27 cellular contexts compared by ENCODE assay signal in the genomic region with DNA sequence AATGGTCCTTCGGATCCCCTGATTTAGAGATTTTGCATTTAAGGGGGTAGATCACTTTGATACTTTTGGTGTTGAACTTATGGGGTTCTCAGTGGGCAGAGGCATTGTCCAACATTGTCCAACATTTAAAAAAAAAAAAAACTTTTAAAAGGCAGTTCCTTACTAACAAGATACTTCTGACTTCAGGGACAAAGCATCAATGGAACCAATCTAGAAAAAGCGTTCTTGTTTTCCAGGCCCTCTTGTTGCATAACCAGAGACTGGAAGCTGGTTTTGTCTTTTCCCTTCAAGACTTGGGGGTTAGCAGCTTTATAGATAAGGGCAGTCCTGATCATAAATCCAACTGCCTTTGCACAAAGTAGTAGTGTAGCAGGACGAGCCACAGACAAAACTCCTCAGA.
"Had no signal": no experiment of that assay in that cellular context is flagged by ENCODE, and none has a peak within 500 bp of the region (broad histone marks: within the 10 kb centered on the region; RNA-seq: fewer than 3 reads in every experiment).

No MANE protein-coding gene starts in this region.

- H3K36me3 ChIP-seq: Peyer's patch, SJCRH30 had no signal

- H3K9me3 Mint-ChIP-seq: activated CD4-positive, alpha-beta T cell treated with anti-CD3 and anti-CD28 coated beads, Interleukin-2, amount 10 ng/mL, durations not matched to agents 24 days and 14 days; activated naive CD8-positive, alpha-beta T cell treated with anti-CD3 and anti-CD28 coated beads for 36 hours; activated T-cell treated with anti-CD3 and anti-CD28 coated beads, Interleukin-2, amount 50 U/mL, for 24 hours; activated T-helper 1 cell treated with anti-CD3 and anti-CD28 coated beads, Interleukin-12 subunit alpha, Interleukin-12 subunit beta, Interleukin-2, Interleukin-4 antibody, amounts not matched to agents 30 ng/mL and 10 ng/mL and 1 ng/mL, durations not matched to agents 14 hours and 24 hours and 36 hours; T-helper 2 cell treated with Interferon-gamma antibody and Interleukin-4, amounts not matched to agents 5 μg/mL and 100 μg/mL, for 36 hours had no signal

- H3K4me3 Mint-ChIP-seq: activated B cell treated with CpG ODN at 0.5 μM for 24 hours; activated CD4-positive, alpha-beta T cell treated with anti-CD3 and anti-CD28 coated beads, Interleukin-2, amount 10 ng/mL, durations not matched to agents 24 days and 14 days; activated CD8-positive, alpha-beta memory T cell treated with anti-CD3 and anti-CD28 coated beads, Interleukin-2, amount 10 ng/mL, durations not matched to agents 7 days and 5 days; activated naive CD4-positive, alpha-beta T cell treated with anti-CD3 and anti-CD28 coated beads, Interleukin-2, amount 10 ng/mL, durations not matched to agents 7 days and 5 days; activated naive CD8-positive, alpha-beta T cell treated with anti-CD3 and anti-CD28 coated beads for 36 hours; activated T-cell treated with anti-CD3 and anti-CD28 coated beads, Interleukin-2, amount 50 U/mL, for 24 hours; activated T-helper 1 cell treated with anti-CD3 and anti-CD28 coated beads, Interleukin-12 subunit alpha, Interleukin-12 subunit beta, Interleukin-2, Interleukin-4 antibody, amounts not matched to agents 30 ng/mL and 10 ng/mL and 1 ng/mL, durations not matched to agents 14 hours and 24 hours and 36 hours; T-helper 2 cell treated with Interferon-gamma antibody and Interleukin-4, amounts not matched to agents 5 μg/mL and 100 μg/mL, for 36 hours had no signal

- H3K4me3 ChIP-seq: Peyer's patch, SJCRH30 had no signal

- H3K27me3 ChIP-seq: Peyer's patch, SJCRH30 had no signal

- H3K4me2 ChIP-seq: KMS-11, SK-N-SH had no signal

- DNase-seq: activated B cell treated with CpG ODN at 0.5 μM for 24 hours; activated CD4-positive, alpha-beta T cell treated with anti-CD3 and anti-CD28 coated beads for 1 hour; activated CD4-positive, alpha-beta T cell treated with anti-CD3 and anti-CD28 coated beads, Interleukin-2, amount 10 ng/mL, durations not matched to agents 24 days and 14 days; activated CD4-positive, alpha-beta T cell treated with anti-CD3 and anti-CD28 coated beads, Interleukin-2, amount 50 U/mL, for 48 hours; activated CD8-positive, alpha-beta memory T cell treated with anti-CD3 and anti-CD28 coated beads, Interleukin-2, amount 10 ng/mL, durations not matched to agents 7 days and 5 days; activated gamma-delta T cell; activated naive CD4-positive, alpha-beta T cell treated with anti-CD3 and anti-CD28 coated beads, Interleukin-2, amount 10 ng/mL, durations not matched to agents 7 days and 5 days; activated naive CD8-positive, alpha-beta T cell treated with anti-CD3 and anti-CD28 coated beads for 36 hours; activated T-cell treated with anti-CD3 and anti-CD28 coated beads, Interleukin-2, amount 50 U/mL, for 24 hours; anterior cingulate cortex; cerebellar nuclear complex; NCI-H1092; NCI-H1417; NCI-H1930; NCI-H2171; NCI-H226; NCI-H526; NCI-H774; Peyer's patch; Right ventricle myocardium superior; SJCRH30; SK-N-SH; T-helper 1 cell had no signal

- H3K4me1 Mint-ChIP-seq: activated B cell treated with CpG ODN at 0.5 μM for 24 hours; activated CD8-positive, alpha-beta memory T cell treated with anti-CD3 and anti-CD28 coated beads, Interleukin-2, amount 10 ng/mL, durations not matched to agents 7 days and 5 days; activated naive CD4-positive, alpha-beta T cell treated with anti-CD3 and anti-CD28 coated beads, Interleukin-2, amount 10 ng/mL, durations not matched to agents 7 days and 5 days had no signal

- H3K27ac ChIP-seq: KMS-11, Peyer's patch, RWPE1, SJCRH30 had no signal

- H3K9me2 ChIP-seq: SK-N-SH had no signal

- H3K4me1 ChIP-seq: Peyer's patch, SJCRH30 had no signal

- ATAC-seq: activated CD8-positive, alpha-beta memory T cell treated with anti-CD3 and anti-CD28 coated beads, Interleukin-2, amount 10 ng/mL, durations not matched to agents 7 days and 5 days had no signal

- H3K27ac Mint-ChIP-seq: activated B cell treated with CpG ODN at 0.5 μM for 24 hours; activated CD4-positive, alpha-beta T cell treated with anti-CD3 and anti-CD28 coated beads, Interleukin-2, amount 10 ng/mL, durations not matched to agents 24 days and 14 days; activated CD8-positive, alpha-beta memory T cell treated with anti-CD3 and anti-CD28 coated beads, Interleukin-2, amount 10 ng/mL, durations not matched to agents 7 days and 5 days; activated naive CD4-positive, alpha-beta T cell treated with anti-CD3 and anti-CD28 coated beads, Interleukin-2, amount 10 ng/mL, durations not matched to agents 7 days and 5 days; activated naive CD8-positive, alpha-beta T cell treated with anti-CD3 and anti-CD28 coated beads for 36 hours; activated T-cell treated with anti-CD3 and anti-CD28 coated beads, Interleukin-2, amount 50 U/mL, for 24 hours; activated T-helper 1 cell treated with anti-CD3 and anti-CD28 coated beads, Interleukin-12 subunit alpha, Interleukin-12 subunit beta, Interleukin-2, Interleukin-4 antibody, amounts not matched to agents 30 ng/mL and 10 ng/mL and 1 ng/mL, durations not matched to agents 14 hours and 24 hours and 36 hours; T-helper 2 cell treated with Interferon-gamma antibody and Interleukin-4, amounts not matched to agents 5 μg/mL and 100 μg/mL, for 36 hours had no signal

- H3K27me3 Mint-ChIP-seq: activated B cell treated with CpG ODN at 0.5 μM for 24 hours; activated CD4-positive, alpha-beta T cell treated with anti-CD3 and anti-CD28 coated beads, Interleukin-2, amount 10 ng/mL, durations not matched to agents 24 days and 14 days; activated CD8-positive, alpha-beta memory T cell treated with anti-CD3 and anti-CD28 coated beads, Interleukin-2, amount 10 ng/mL, durations not matched to agents 7 days and 5 days; activated naive CD4-positive, alpha-beta T cell treated with anti-CD3 and anti-CD28 coated beads, Interleukin-2, amount 10 ng/mL, durations not matched to agents 7 days and 5 days; activated naive CD8-positive, alpha-beta T cell treated with anti-CD3 and anti-CD28 coated beads for 36 hours; activated T-cell treated with anti-CD3 and anti-CD28 coated beads, Interleukin-2, amount 50 U/mL, for 24 hours had no signal
